28 cellular contexts compared by ENCODE assay signal in the genomic region with DNA sequence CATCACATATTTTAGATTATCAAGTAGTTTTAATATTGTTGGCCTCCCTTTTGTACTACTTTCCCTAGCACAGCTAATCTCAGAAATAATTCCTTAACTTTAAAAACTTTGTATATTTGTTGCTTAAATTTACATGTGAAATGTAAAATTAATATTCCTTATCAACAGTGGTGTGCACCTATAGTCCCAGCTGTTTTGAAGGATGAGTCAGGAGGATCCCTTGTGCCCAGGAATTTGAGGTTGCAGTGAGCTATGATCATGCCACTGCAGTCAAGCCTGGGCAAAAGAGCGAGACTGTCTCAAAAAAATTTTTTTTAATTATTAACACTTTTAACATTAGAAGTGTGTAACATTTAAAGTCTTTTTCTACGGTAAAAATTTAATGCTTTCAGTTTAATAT. TPM values are rescaled to one million over a fixed set of nuclear protein-coding genes. Genes with fewer than 3 reads are reported as not detected.
DNase-seq lines count a peak whose midpoint lies in the region; ATAC-seq and TF ChIP-seq lines count a peak whose summit lies in the region.
"Had no signal": no experiment of that assay in that cellular context is flagged by ENCODE, and none has a peak within 500 bp of the region (broad histone marks: within the 10 kb centered on the region; RNA-seq: fewer than 3 reads in every experiment).

No MANE protein-coding gene starts in this region.

- H3K4me1 Mint-ChIP-seq in activated naive CD8-positive, alpha-beta T cell (ENCODE audit: low read depth) = peaks cover 23% of the 10 kb centered on the region
- peaks cover 18% of the 10 kb centered on the region for H3K4me1 Mint-ChIP-seq in activated naive CD8-positive, alpha-beta T cell treated with anti-CD3 and anti-CD28 coated beads, Interleukin-2, amount 50 U/mL, for 24 hours
- peaks cover 17% of the 10 kb centered on the region for H3K4me1 Mint-ChIP-seq in neural crest cell
- H3K4me1 Mint-ChIP-seq in WTC11 = peaks cover 9% of the 10 kb centered on the region

- no peak for ATAC-seq in activated naive CD8-positive, alpha-beta T cell treated with anti-CD3 and anti-CD28 coated beads, Interleukin-2, amount 50 U/mL, for 24 hours
- no peak for ATAC-seq in foreskin keratinocyte
- ATAC-seq in WTC11 = no peak
- ATAC-seq: GM12878, GM23338, PC-3, Right ventricle myocardium inferior, SK-N-SH treated with all-trans-retinoic acid at 6 μM for 48 hours had no signal

- H3K27me3 ChIP-seq in foreskin keratinocyte = no peaks in the 10 kb centered on the region
- H3K27me3 ChIP-seq: BLaER1 treated with 17β-estradiol and CSF1 and Interleukin-3, amounts not matched to agents 10 nM and 100 nM; SJCRH30 had no signal

- H3K27me3 Mint-ChIP-seq in activated naive CD8-positive, alpha-beta T cell = no peaks in the 10 kb centered on the region
- no peaks in the 10 kb centered on the region for H3K27me3 Mint-ChIP-seq in activated naive CD8-positive, alpha-beta T cell treated with anti-CD3 and anti-CD28 coated beads, Interleukin-2, amount 50 U/mL, for 24 hours
- H3K27me3 Mint-ChIP-seq in neural crest cell (ENCODE audit: low read depth) (no peaks in the 10 kb centered on the region), WTC11 (ENCODE audit: low read depth) (no peaks in the 10 kb centered on the region; the same call in 1 of the 2 replicates)
- H3K27me3 Mint-ChIP-seq: CD4-positive, alpha-beta T cell had no signal

- H3K27ac ChIP-seq in foreskin keratinocyte = no peak overlapping the region
- H3K27ac ChIP-seq: BLaER1 treated with 17β-estradiol and CSF1 and Interleukin-3, amounts not matched to agents 10 nM and 100 nM; SJCRH30 had no signal

- H3K36me3 Mint-ChIP-seq in activated naive CD8-positive, alpha-beta T cell = no peaks in the 10 kb centered on the region
- no peaks in the 10 kb centered on the region for H3K36me3 Mint-ChIP-seq in activated naive CD8-positive, alpha-beta T cell treated with anti-CD3 and anti-CD28 coated beads, Interleukin-2, amount 50 U/mL, for 24 hours (ENCODE audit: low read depth)
- H3K36me3 Mint-ChIP-seq in neural crest cell (ENCODE audit: low read depth) (no peaks in the 10 kb centered on the region), WTC11 (no peaks in the 10 kb centered on the region)

- peak overlapping the region; percentile 75 for H3K27ac Mint-ChIP-seq in activated naive CD8-positive, alpha-beta T cell
- no peak overlapping the region for H3K27ac Mint-ChIP-seq in activated naive CD8-positive, alpha-beta T cell treated with anti-CD3 and anti-CD28 coated beads, Interleukin-2, amount 50 U/mL, for 24 hours
- H3K27ac Mint-ChIP-seq in neural crest cell (ENCODE audit: unreplicated experiment) (no peak overlapping the region), WTC11 (no peak overlapping the region)
- H3K27ac Mint-ChIP-seq: GM23338, HFFc6 had no signal

- no peak for TF ChIP-seq CTCF in foreskin keratinocyte (conservative IDR thresholded peaks at IDR 0.05)
- TF ChIP-seq CTCF in neural crest cell (conservative IDR thresholded peaks at IDR 0.05) = no peak
- TF ChIP-seq CTCF in WTC11 (IDR thresholded peaks at IDR 0.05) = no peak

- no peak overlapping the region for H3K4me3 Mint-ChIP-seq in activated naive CD8-positive, alpha-beta T cell
- H3K4me3 Mint-ChIP-seq in activated naive CD8-positive, alpha-beta T cell treated with anti-CD3 and anti-CD28 coated beads, Interleukin-2, amount 50 U/mL, for 24 hours = no peak overlapping the region
- H3K4me3 Mint-ChIP-seq in neural crest cell (peak overlapping the region; percentile 51), WTC11 (no peak overlapping the region)
- H3K4me3 Mint-ChIP-seq: GM23338, HFFc6 had no signal

- peaks cover 19% of the 10 kb centered on the region for H3K4me1 ChIP-seq in foreskin keratinocyte

- POLR2A ChIA-PET in WTC11 (lab: Charles Lee) = no interaction called here

- CTCF ChIA-PET in WTC11 (lab: Charles Lee) = no interaction called here

- no peaks in the 10 kb centered on the region for H3K9me3 Mint-ChIP-seq in activated naive CD8-positive, alpha-beta T cell (ENCODE audit: low read depth)
- H3K9me3 Mint-ChIP-seq in activated naive CD8-positive, alpha-beta T cell treated with anti-CD3 and anti-CD28 coated beads, Interleukin-2, amount 50 U/mL, for 24 hours = no peaks in the 10 kb centered on the region
- H3K9me3 Mint-ChIP-seq in neural crest cell (no peaks in the 10 kb centered on the region), WTC11 (no peaks in the 10 kb centered on the region)
- H3K9me3 Mint-ChIP-seq: CD4-positive, alpha-beta T cell; GM23338; HFFc6 had no signal

- DNase-seq in activated naive CD8-positive, alpha-beta T cell treated with anti-CD3 and anti-CD28 coated beads, Interleukin-2, amount 50 U/mL, for 24 hours = no peak
- DNase-seq in foreskin keratinocyte = peak; percentile 12 to 52
- no peak for DNase-seq in neural crest cell (ENCODE audit: low read depth, low spot score)
- no peak for DNase-seq in WTC11 (ENCODE audit: low spot score)
- DNase-seq in NCI-H1436 (lab: John Stamatoyannopoulos, UW) = no peak
- no peak for DNase-seq in MV-4-11 (lab: John Stamatoyannopoulos, UW)
- DNase-seq: 8988T; AML-193; CD4-positive, alpha-beta T cell; COR-L47; DMS53; HFFc6; KG1; NCI-H1092; NCI-H146; NCI-H1930; NCI-H446; NCI-H524 treated with DMSO at 0.1 percent for 48 hours; NCI-H774; NK-92 treated with Interleukin-12 subunit alpha and Interleukin-12 subunit beta, amount 100 ng/mL, for 24 hours; SJCRH30 had no signal

TF ChIP-seq in WTC11, 78 proteins besides CTCF, POLR2A, EP300 and RAD21 (continues in another document):
- TF ChIP-seq CREM (CRISPR knock-in tag; IDR thresholded peaks at IDR 0.05) (no peak), AR (CRISPR knock-in tag; IDR thresholded peaks at IDR 0.05) (no peak), JUN (CRISPR knock-in tag; IDR thresholded peaks at IDR 0.05) (no peak), E2F5 (CRISPR knock-in tag; IDR thresholded peaks at IDR 0.05) (no peak), TEAD1 (CRISPR knock-in tag; IDR thresholded peaks at IDR 0.05) (no peak), IRF2 (CRISPR knock-in tag; IDR thresholded peaks at IDR 0.05; ENCODE audit: borderline replicate concordance, low read depth) (no peak), ZNF121 (CRISPR knock-in tag; IDR thresholded peaks at IDR 0.05) (no peak), MYBL2 (CRISPR knock-in tag; IDR thresholded peaks at IDR 0.05) (no peak), NR1H2 (CRISPR knock-in tag; IDR thresholded peaks at IDR 0.05) (no peak), GRHL2 (CRISPR knock-in tag; IDR thresholded peaks at IDR 0.05; ENCODE audit: insufficient replicate concordance, severe bottlenecking) (no peak), E2F1 (CRISPR knock-in tag; IDR thresholded peaks at IDR 0.05) (no peak)
- TF ChIP-seq, protein P1, sequence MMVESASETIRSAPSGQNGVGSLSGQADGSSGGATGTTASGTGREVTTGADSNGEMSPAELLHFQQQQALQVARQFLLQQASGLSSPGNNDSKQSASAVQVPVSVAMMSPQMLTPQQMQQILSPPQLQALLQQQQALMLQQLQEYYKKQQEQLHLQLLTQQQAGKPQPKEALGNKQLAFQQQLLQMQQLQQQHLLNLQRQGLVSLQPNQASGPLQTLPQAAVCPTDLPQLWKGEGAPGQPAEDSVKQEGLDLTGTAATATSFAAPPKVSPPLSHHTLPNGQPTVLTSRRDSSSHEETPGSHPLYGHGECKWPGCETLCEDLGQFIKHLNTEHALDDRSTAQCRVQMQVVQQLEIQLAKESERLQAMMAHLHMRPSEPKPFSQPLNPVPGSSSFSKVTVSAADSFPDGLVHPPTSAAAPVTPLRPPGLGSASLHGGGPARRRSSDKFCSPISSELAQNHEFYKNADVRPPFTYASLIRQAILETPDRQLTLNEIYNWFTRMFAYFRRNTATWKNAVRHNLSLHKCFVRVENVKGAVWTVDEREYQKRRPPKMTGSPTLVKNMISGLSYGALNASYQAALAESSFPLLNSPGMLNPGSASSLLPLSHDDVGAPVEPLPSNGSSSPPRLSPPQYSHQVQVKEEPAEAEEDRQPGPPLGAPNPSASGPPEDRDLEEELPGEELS (CRISPR knock-in tag; IDR thresholded peaks at IDR 0.05) = no peak

RNA-seq across cellular contexts. Expression of gene PKN2, which starts 2.9 kb away (rescaled TPM):
- total RNA-seq in foreskin keratinocyte (33.0 and 36.7 TPM in 2 replicates), neural crest cell (44.7 and 45.8 TPM in 2 replicates), WTC11 (2021) (30.8 to 32.6 TPM (median 32.2 TPM) in 3 replicates)
- 5.2 and 6.6 TPM in 2 replicates for polyA plus RNA-seq in foreskin keratinocyte

Comparison
In these comparisons a context has a peak if more than half of its experiments do, and no peak if none do; other contexts are left out.
1. DNase-seq: peak in foreskin keratinocyte (2 of 2); none in activated naive CD8-positive, alpha-beta T cell treated with anti-CD3 and anti-CD28 coated beads, Interleukin-2, amount 50 U/mL, for 24 hours (single experiment), neural crest cell (single experiment), WTC11 (single experiment), NCI-H1436 (single experiment) and MV-4-11 (single experiment).